8 cellular contexts compared by ENCODE assay signal in the genomic region with DNA sequence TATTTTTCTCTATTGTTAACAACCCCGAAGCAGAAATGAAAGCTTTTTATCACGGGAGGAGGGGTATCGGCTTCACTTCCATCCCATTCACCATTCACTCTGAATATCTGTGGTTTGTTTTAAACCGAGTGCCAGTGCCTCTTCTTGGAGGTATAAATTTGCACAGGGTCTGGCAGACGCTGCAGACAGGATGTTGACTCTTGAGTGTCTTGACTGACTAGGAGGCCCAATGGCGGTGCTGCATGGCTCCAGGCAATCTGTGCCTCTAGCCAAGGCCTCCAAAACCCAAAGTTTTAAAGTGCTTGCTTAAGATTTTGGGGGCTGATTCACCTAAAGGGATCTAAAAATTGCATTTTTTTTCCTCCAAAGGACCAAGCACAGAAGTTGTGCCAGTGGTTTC.
"Had no signal": no experiment of that assay in that cellular context is flagged by ENCODE, and none has a peak within 500 bp of the region (broad histone marks: within the 10 kb centered on the region; RNA-seq: fewer than 3 reads in every experiment).

No MANE protein-coding gene starts in this region.

- ATAC-seq: left lobe of liver; psoas muscle; right lobe of liver; stimulated activated naive CD8-positive, alpha-beta T cell treated with anti-CD3 and anti-CD28 coated beads, Interleukin-15, Interleukin-2, amounts not matched to agents 100 U/mL and 50 U/mL, for 24 hours had no signal

- H3K27ac ChIP-seq: hepatocyte, psoas muscle, right lobe of liver, upper lobe of left lung had no signal

- H3K9me3 ChIP-seq: psoas muscle, right lobe of liver, upper lobe of left lung had no signal

- DNase-seq: activated CD4-positive, alpha-beta T cell treated with anti-CD3 and anti-CD28 coated beads, Interleukin-2, amount 50 U/mL, for 4 hours; activated naive CD4-positive, alpha-beta T cell treated with anti-CD3 and anti-CD28 coated beads, Interleukin-2, amount 10 ng/mL, durations not matched to agents 7 days and 5 days; psoas muscle; right lobe of liver; stimulated activated naive CD8-positive, alpha-beta T cell treated with anti-CD3 and anti-CD28 coated beads, Interleukin-15, Interleukin-2, amounts not matched to agents 100 U/mL and 50 U/mL, for 24 hours; upper lobe of left lung had no signal

- H3K27me3 ChIP-seq: hepatocyte, right lobe of liver, upper lobe of left lung had no signal

- H3K36me3 ChIP-seq: right lobe of liver, upper lobe of left lung had no signal

- H3K4me3 ChIP-seq: hepatocyte, psoas muscle, right lobe of liver, upper lobe of left lung had no signal
